ENCODE assay signal across 8 cellular contexts in genomic region chr1:234980657-234981396, GRCh38.
DNase-seq lines count a peak whose midpoint lies in the region; ATAC-seq and TF ChIP-seq lines count a peak whose summit lies in the region.

No MANE protein-coding gene starts in this region.

- H3K27me3 Mint-ChIP-seq in HFFc6 (ENCODE audit: insufficient read depth) (no peaks in the 10 kb centered on the region; the same call in 1 of the 2 replicates), type B pancreatic cell (no peaks in the 10 kb centered on the region)

- DNase-seq in DMS53 treated with DMSO at 0.1 percent for 48 hours (lab: John Stamatoyannopoulos, UW; ENCODE audit: unreplicated experiment) (peak; percentile 47), HFFc6 (peak; percentile 94), RPMI7951 (ENCODE audit: low read depth) (peak; percentile 100), foreskin melanocyte (peak; percentile 82), posterior vena cava (ENCODE audit: low spot score) (peak; percentile 97), type B pancreatic cell (ENCODE audit: extremely low spot score, unreplicated experiment) (no peak)
- peak; percentile 63 for DNase-seq in activated T-helper 9 cell treated with anti-CD3 and anti-CD28 coated beads, Interleukin-2, amount 50 U/mL, for 16 hours (ENCODE audit: low read depth)

- TF ChIP-seq CTCF in HFFc6 (IDR thresholded peaks at IDR 0.05) = no peak
- TF ChIP-seq CTCF in type B pancreatic cell (conservative IDR thresholded peaks at IDR 0.05) = no peak

- peak overlapping the region; percentile 71 for H3K4me3 Mint-ChIP-seq in HFFc6
- no peak overlapping the region for H3K4me3 Mint-ChIP-seq in type B pancreatic cell

- H3K4me1 Mint-ChIP-seq in HFFc6 (ENCODE audit: low read depth) (peaks cover 88% of the 10 kb centered on the region), type B pancreatic cell (ENCODE audit: unreplicated experiment) (peaks cover 54% of the 10 kb centered on the region)

- H3K27ac Mint-ChIP-seq in HFFc6 (peak overlapping the region; percentile 98), type B pancreatic cell (peak overlapping the region; percentile 42)

- ATAC-seq in GM18520 (IDR thresholded peaks at IDR 0.05; ENCODE audit: unreplicated experiment) = no peak

- no peaks in the 10 kb centered on the region for H3K9me3 Mint-ChIP-seq in HFFc6
- H3K9me3 Mint-ChIP-seq in type B pancreatic cell = no peaks in the 10 kb centered on the region

- peaks cover 9% of the 10 kb centered on the region for H3K36me3 Mint-ChIP-seq in HFFc6 (ENCODE audit: low read depth)
- no peaks in the 10 kb centered on the region for H3K36me3 Mint-ChIP-seq in type B pancreatic cell

- intact Hi-C loops in posterior vena cava (cut with DNase I) = loop anchor here (5.0 to 10.0 kb wide), 3 partner anchors 101 to 366 kb away; partner anchors contain the start of gene IRF2BP2 (in 1 of the 2)
